ENCODE assay signal across 15 cellular contexts in the genomic region with DNA sequence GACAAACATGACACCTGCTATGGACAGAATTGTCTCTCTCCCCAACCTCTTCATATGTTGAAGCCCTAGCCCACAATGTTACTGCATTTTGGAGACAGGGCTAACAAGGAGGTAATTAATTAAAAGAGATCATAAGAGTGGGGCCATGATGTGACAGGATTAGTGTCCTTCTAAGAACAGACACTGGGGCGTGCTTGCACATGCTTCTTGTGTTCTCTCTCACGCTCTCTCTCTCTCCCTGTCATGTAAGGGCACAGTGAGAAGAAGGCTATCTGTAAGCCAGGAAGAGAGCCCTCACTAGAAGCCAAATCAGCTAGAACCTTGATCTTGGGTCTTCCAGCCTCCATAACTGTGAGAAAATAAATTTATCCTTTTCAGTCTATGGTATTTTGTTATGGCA.
DNase-seq lines count a peak whose midpoint lies in the region; ATAC-seq and TF ChIP-seq lines count a peak whose summit lies in the region.
"Had no signal": no experiment of that assay in that cellular context is flagged by ENCODE, and none has a peak within 500 bp of the region (broad histone marks: within the 10 kb centered on the region; RNA-seq: fewer than 3 reads in every experiment).

No MANE protein-coding gene starts in this region.

- ATAC-seq in memory B cell (ENCODE audit: low read depth) (no peak), HG02938 (IDR thresholded peaks at IDR 0.05; ENCODE audit: unreplicated experiment) (no peak)

- peaks cover 17% of the 10 kb centered on the region for H3K4me1 Mint-ChIP-seq in memory B cell

- DNase-seq in NCI-H1105 treated with DMSO at 0.1 percent for 48 hours (lab: John Stamatoyannopoulos, UW) (peak; percentile 0), NCI-H1105 (lab: John Stamatoyannopoulos, UW) (no peak), NCI-H524 (lab: John Stamatoyannopoulos, UW) (peak; percentile 77 to 95), erythroblast (lab: John Stamatoyannopoulos, UW) (peak; percentile 32 to 38), memory B cell (ENCODE audit: low spot score in 2 of 2) (no peak), NCI-H2029 treated with DMSO at 0.1 percent for 48 hours (lab: John Stamatoyannopoulos, UW) (no peak), NCI-H774 (lab: John Stamatoyannopoulos, UW) (no peak)
- DNase-seq: Caco-2; CD4-positive, CD25-positive, alpha-beta regulatory T cell; DMS53; NCI-H1048; NCI-H446 treated with DMSO at 0.1 percent for 48 hours; SIG-M5 had no signal

- TF ChIP-seq POLR2A in erythroblast (IDR thresholded peaks at IDR 0.05; ENCODE audit: low read length) = no peak

- H3K4me3 Mint-ChIP-seq in memory B cell = no peak overlapping the region
- H3K4me3 Mint-ChIP-seq: B cell; CD4-positive, CD25-positive, alpha-beta regulatory T cell had no signal

- peak overlapping the region; percentile 18 for H3K27ac Mint-ChIP-seq in memory B cell
- H3K27ac Mint-ChIP-seq: B cell; CD4-positive, CD25-positive, alpha-beta regulatory T cell had no signal

- H3K27me3 Mint-ChIP-seq in memory B cell = no peaks in the 10 kb centered on the region
- H3K27me3 Mint-ChIP-seq: B cell; CD4-positive, CD25-positive, alpha-beta regulatory T cell had no signal

- no peaks in the 10 kb centered on the region for H3K9me3 Mint-ChIP-seq in memory B cell
- H3K9me3 Mint-ChIP-seq: CD4-positive, CD25-positive, alpha-beta regulatory T cell had no signal

- H3K36me3 Mint-ChIP-seq in memory B cell = peaks cover 5% of the 10 kb centered on the region

Comparison
In these comparisons a context has a peak if more than half of its experiments do, and no peak if none do; other contexts are left out.
1. DNase-seq: peak in NCI-H1105 treated with DMSO at 0.1 percent for 48 hours (single experiment), NCI-H524 (2 of 2) and erythroblast (2 of 2); none in NCI-H1105 (single experiment), memory B cell (0 of 2), NCI-H2029 treated with DMSO at 0.1 percent for 48 hours (single experiment) and NCI-H774 (single experiment).